8 cellular contexts compared by ENCODE assay signal in the genomic region with DNA sequence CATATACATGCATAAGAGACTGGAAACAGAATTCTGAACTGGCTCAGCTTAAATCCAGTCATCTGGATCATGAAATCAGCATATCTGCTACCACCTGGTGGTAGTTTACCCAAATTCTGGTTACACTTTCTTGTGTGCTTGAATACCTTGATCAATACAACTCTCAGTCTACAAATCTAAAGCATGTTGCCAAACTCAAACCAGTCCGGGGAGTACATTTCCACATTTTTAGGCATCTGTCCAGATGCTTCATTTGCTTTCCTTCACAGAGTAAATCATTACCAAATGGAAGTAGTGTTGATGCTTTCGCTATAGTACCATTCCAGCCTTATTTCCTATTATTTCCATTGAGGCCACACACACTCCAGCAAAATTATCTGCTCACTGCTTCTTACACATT.
DNase-seq lines count a peak whose midpoint lies in the region; ATAC-seq and TF ChIP-seq lines count a peak whose summit lies in the region.

No MANE protein-coding gene starts in this region.

- intact Hi-C loops in psoas muscle (cut with DNase I) = no loop called here

- no peak overlapping the region for H3K4me3 ChIP-seq in psoas muscle

- ATAC-seq in psoas muscle (no peak), HG03469 (IDR thresholded peaks at IDR 0.05; ENCODE audit: unreplicated experiment) (no peak), HG03439 (IDR thresholded peaks at IDR 0.05; ENCODE audit: unreplicated experiment) (no peak)

- no peaks in the 10 kb centered on the region for H3K4me1 ChIP-seq in psoas muscle

- no peaks in the 10 kb centered on the region for H3K9me3 ChIP-seq in psoas muscle

- no peak overlapping the region for H3K27ac ChIP-seq in psoas muscle

- DNase-seq in DMS53 (lab: John Stamatoyannopoulos, UW) = peak; percentile 54
- no peak for DNase-seq in DMS53 treated with DMSO at 0.1 percent for 48 hours (lab: John Stamatoyannopoulos, UW; ENCODE audit: unreplicated experiment)
- DNase-seq in LHCN-M2 (ENCODE audit: low read depth) = peak; percentile 34
- peak; percentile 30 to 49 for DNase-seq in dermis microvascular lymphatic vessel endothelial cell (ENCODE audit: low read depth in 2 of 2)
- DNase-seq in psoas muscle = no peak
- DNase-seq in NCI-H1930 (lab: John Stamatoyannopoulos, UW) = no peak

- TF ChIP-seq CTCF in psoas muscle (IDR thresholded peaks at IDR 0.05) = peak; percentile 35

- no peaks in the 10 kb centered on the region for H3K27me3 ChIP-seq in psoas muscle (ENCODE audit: insufficient read depth in 3 of 3, low read length in 2 of 3)

- H3K36me3 ChIP-seq in psoas muscle (ENCODE audit: insufficient read depth in 1 of 2, low read depth in 1 of 2) = no peaks in the 10 kb centered on the region

- 3 to 17% (median 6%) methylated on average over 2 of the region's 2 CpGs for WGBS in psoas muscle, 3 donors

Comparison
In these comparisons a context has a peak if more than half of its experiments do, and no peak if none do; other contexts are left out.
1. DNase-seq: peak in DMS53 (single experiment), LHCN-M2 (single experiment) and dermis microvascular lymphatic vessel endothelial cell (2 of 2); none in DMS53 treated with DMSO at 0.1 percent for 48 hours (single experiment), psoas muscle (0 of 2) and NCI-H1930 (0 of 2).